In the genomic region with DNA sequence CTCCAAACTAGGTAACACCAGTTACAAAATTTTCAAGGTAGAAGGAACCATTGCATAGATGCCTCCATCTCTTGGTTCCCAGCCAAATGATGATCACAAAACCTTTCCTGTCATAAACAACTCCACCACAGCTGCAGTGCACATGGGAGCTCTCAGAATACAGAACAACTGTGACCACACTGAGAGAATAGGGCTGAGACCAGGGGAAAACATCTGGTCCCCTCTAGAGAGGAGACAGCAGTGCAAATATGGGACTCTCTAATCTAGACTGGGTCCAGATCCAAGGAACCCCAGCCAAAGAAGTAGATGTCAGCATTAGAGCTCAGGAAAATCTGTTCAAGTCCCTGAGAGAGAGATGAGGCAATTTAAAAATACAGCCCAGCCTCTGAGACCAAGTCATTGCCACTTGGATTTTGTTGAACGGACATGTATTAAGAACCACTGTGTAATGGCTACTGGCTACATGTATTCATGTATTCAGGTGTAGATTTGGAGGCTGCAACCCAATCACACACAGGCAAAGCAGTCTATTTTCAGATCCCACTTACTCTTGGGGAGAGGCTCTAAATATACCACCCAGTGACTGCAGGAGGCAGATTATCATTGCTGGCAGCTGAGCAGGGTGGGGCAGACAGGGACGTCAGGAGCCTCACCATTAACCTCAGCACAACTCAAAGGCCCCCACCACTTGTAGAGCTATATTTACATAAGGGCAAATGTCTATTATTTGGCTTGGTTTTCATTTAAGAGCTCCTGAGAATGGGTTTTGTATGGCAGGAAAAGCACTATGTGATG, we compare ENCODE assay signal across 31 cellular contexts. TPM values are rescaled to one million over a fixed set of nuclear protein-coding genes. Genes with fewer than 3 reads are reported as not detected.
DNase-seq lines count a peak whose midpoint lies in the region; ATAC-seq and TF ChIP-seq lines count a peak whose summit lies in the region.
"Had no signal": no experiment of that assay in that cellular context is flagged by ENCODE, and none has a peak within 500 bp of the region (broad histone marks: within the 10 kb centered on the region; RNA-seq: fewer than 3 reads in every experiment).

No MANE protein-coding gene starts in this region.

- TF ChIP-seq CTCF in right atrium auricular region (IDR thresholded peaks at IDR 0.05): no peak

- no peaks in the 10 kb centered on the region for H3K36me3 Mint-ChIP-seq in T-cell

- peaks cover 28 to 34% of the 10 kb centered on the region in 2 donors for H3K27me3 Mint-ChIP-seq in T-cell

- H3K4me1 ChIP-seq in right atrium auricular region: no peaks in the 10 kb centered on the region
- H3K4me1 ChIP-seq: stomach, thyroid gland had no signal

- no peaks in the 10 kb centered on the region for H3K9me3 Mint-ChIP-seq in T-cell
- H3K9me3 Mint-ChIP-seq: activated CD8-positive, alpha-beta T cell treated with anti-CD3 and anti-CD28 coated beads for 36 hours; central memory CD8-positive, alpha-beta T cell; HFFc6; nephron had no signal

- H3K4me3 Mint-ChIP-seq in T-cell: no peak overlapping the region
- H3K4me3 Mint-ChIP-seq: activated CD8-positive, alpha-beta T cell treated with anti-CD3 and anti-CD28 coated beads for 36 hours; central memory CD8-positive, alpha-beta T cell; HFFc6; nephron had no signal

- peak; percentile 10 for DNase-seq in DMS153 (lab: John Stamatoyannopoulos, UW)
- DNase-seq in DMS153 treated with DMSO at 0.1 percent for 48 hours (lab: John Stamatoyannopoulos, UW; ENCODE audit: unreplicated experiment): no peak
- peak; percentile 11 for DNase-seq in NCI-H345 treated with DMSO at 0.1 percent for 48 hours (lab: John Stamatoyannopoulos, UW; ENCODE audit: unreplicated experiment)
- DNase-seq in erythroblast (lab: John Stamatoyannopoulos, UW): peak; percentile 15 to 28
- DNase-seq in right atrium auricular region (ENCODE audit: low spot score): no peak
- no peak for DNase-seq in caudate nucleus (lab: John Stamatoyannopoulos, UW)
- DNase-seq in LoVo (ENCODE audit: low spot score): no peak
- DNase-seq in T-cell: no peak
- DNase-seq: activated CD8-positive, alpha-beta T cell treated with anti-CD3 and anti-CD28 coated beads for 36 hours; activated effector memory CD4-positive, alpha-beta T cell treated with Interleukin-2 at 50 U/mL for 16 hours; Calu3; dermis blood vessel endothelial cell; GM23248; HFFc6; kidney; NCI-H187; retina; RPMI8226; stimulated activated CD4-positive, alpha-beta T cell treated with anti-CD3 and anti-CD28 coated beads, Interleukin-2, amount 100 ng/mL, for 24 hours; stomach; T-helper 2 cell; thyroid gland had no signal

- no peak overlapping the region for H3K27ac Mint-ChIP-seq in T-cell
- H3K27ac Mint-ChIP-seq: activated CD8-positive, alpha-beta T cell treated with anti-CD3 and anti-CD28 coated beads for 36 hours; HFFc6; nephron had no signal

- H3K27me3 ChIP-seq in right atrium auricular region: no peaks in the 10 kb centered on the region
- H3K27me3 ChIP-seq: thyroid gland had no signal

- POLR2A ChIA-PET in T-cell (lab: Charles Lee): no interaction called here

- H3K27ac ChIP-seq in right atrium auricular region (peak overlapping the region; percentile 22 to 29), caudate nucleus (ENCODE audit: low read depth, low read length) (no peak overlapping the region)
- H3K27ac ChIP-seq: 22Rv1, GM23248, stomach, thyroid gland had no signal

- no peak overlapping the region for H3K4me3 ChIP-seq in right atrium auricular region
- H3K4me3 ChIP-seq: GM23248, lung, stomach, thyroid gland had no signal

- H3K36me3 ChIP-seq in right atrium auricular region: no peaks in the 10 kb centered on the region
- H3K36me3 ChIP-seq: stomach, thyroid gland had no signal

- no peak for TF ChIP-seq POLR2A in erythroblast (IDR thresholded peaks at IDR 0.05; ENCODE audit: low read length)

- no peaks in the 10 kb centered on the region for H3K4me1 Mint-ChIP-seq in T-cell
- H3K4me1 Mint-ChIP-seq: central memory CD8-positive, alpha-beta T cell had no signal

- CTCF ChIA-PET in T-cell (lab: Charles Lee): interaction anchor here in 1 of 2 donors (1.1 kb wide), 1 partner anchor 45 kb away, joined by 3 read pairs; no protein-coding TSS in a partner anchor

- H3K9me3 ChIP-seq in right atrium auricular region: no peaks in the 10 kb centered on the region
- H3K9me3 ChIP-seq: stomach, thyroid gland had no signal

- no peak for ATAC-seq in T-cell (replicated peaks in 1 of 4)
- ATAC-seq: activated CD8-positive, alpha-beta T cell treated with anti-CD3 and anti-CD28 coated beads for 36 hours; SK-N-SH treated with all-trans-retinoic acid at 6 μM for 48 hours had no signal

RNA-seq across cellular contexts. Expression of a gene that starts 7.6 kb away (rescaled TPM):
- 1 to 10 TPM; 1.2 to 3.3 TPM for total RNA-seq in right atrium auricular region
- not detected for total RNA-seq in T-cell
- total RNA-seq: activated CD8-positive, alpha-beta T cell treated with anti-CD3 and anti-CD28 coated beads for 36 hours; astrocyte; Calu3; dermis blood vessel endothelial cell; glomerular endothelial cell; GM23248; HFFc6; mononuclear cell; osteoblast had no signal

Comparison
In these comparisons a context has a peak if more than half of its experiments do, and no peak if none do; other contexts are left out.
1. DNase-seq: peak in DMS153 (single experiment), NCI-H345 treated with DMSO at 0.1 percent for 48 hours (single experiment) and erythroblast (2 of 2); none in DMS153 treated with DMSO at 0.1 percent for 48 hours (single experiment), right atrium auricular region (single experiment), caudate nucleus (0 of 61), LoVo (single experiment) and T-cell (0 of 34).